ENCODE assay signal across 16 cellular contexts in genomic region chr7:27117687-27118491, GRCh38. TPM values are rescaled to one million over a fixed set of nuclear protein-coding genes. Genes with fewer than 3 reads are reported as not detected.
DNase-seq lines count a peak whose midpoint lies in the region; ATAC-seq and TF ChIP-seq lines count a peak whose summit lies in the region.
"Had no signal": no experiment of that assay in that cellular context is flagged by ENCODE, and none has a peak within 500 bp of the region (broad histone marks: within the 10 kb centered on the region; RNA-seq: fewer than 3 reads in every experiment).

No MANE protein-coding gene starts in this region.

- no peaks in the 10 kb centered on the region for H3K4me1 Mint-ChIP-seq in activated CD4-positive, alpha-beta T cell treated with anti-CD3 and anti-CD28 coated beads, Interleukin-2, amount 10 ng/mL, durations not matched to agents 24 days and 14 days
- H3K4me1 Mint-ChIP-seq: activated naive CD4-positive, alpha-beta T cell treated with anti-CD3 and anti-CD28 coated beads, Interleukin-2, amount 50 U/mL, for 24 hours; CD4-positive, alpha-beta memory T cell; IgD-negative memory B cell; T-cell had no signal

- peak overlapping the region; percentile 47 for H3K9ac ChIP-seq in HUES6 (ENCODE audit: low read length)
- peak overlapping the region; percentile 58 to 97 for H3K9ac ChIP-seq in colonic mucosa (ENCODE audit: low read depth in 2 of 2, low read length in 2 of 2)

- H3K4me3 ChIP-seq in HUES6 (ENCODE audit: low read depth, low read length) (peak overlapping the region; percentile 47; the same call in 1 of the 2 replicates), colonic mucosa (peak overlapping the region; percentile 17), stomach (peak overlapping the region; percentile 47 to 55 (median 53))
- H3K4me3 ChIP-seq: vagina had no signal

- DNase-seq in colonic mucosa: peak; percentile 49
- peak; percentile 38 for DNase-seq in left lobe of liver (ENCODE audit: low spot score)
- no peak for DNase-seq in stomach
- no peak for DNase-seq in SKM-1 treated with dmso at 0.1 percent for 144 hours (lab: John Stamatoyannopoulos, UW; ENCODE audit: unreplicated experiment)
- no peak for DNase-seq in activated CD4-positive, alpha-beta T cell treated with anti-CD3 and anti-CD28 coated beads, Interleukin-2, amount 10 ng/mL, durations not matched to agents 24 days and 14 days
- no peak for DNase-seq in ecto neural progenitor cell (ENCODE audit: low spot score)
- DNase-seq in GDM1 (lab: John Stamatoyannopoulos, UW): no peak
- DNase-seq: CD4-positive, alpha-beta memory T cell; GOT3; NCI-H187; NK-92 treated with Interleukin-12 subunit alpha and Interleukin-12 subunit beta, amount 100 ng/mL, for 24 hours; T-cell had no signal

- H3K9me3 ChIP-seq in HUES6 (ENCODE audit: control insufficient read depth, insufficient read depth, low read depth, low read length): no peaks in the 10 kb centered on the region
- no peaks in the 10 kb centered on the region for H3K9me3 ChIP-seq in colonic mucosa
- H3K9me3 ChIP-seq in stomach: no peaks in the 10 kb centered on the region
- H3K9me3 ChIP-seq: vagina had no signal

- no peak overlapping the region for H3K27ac ChIP-seq in HUES6 (ENCODE audit: low read depth, low read length)
- peak overlapping the region; percentile 75 for H3K27ac ChIP-seq in colonic mucosa
- peak overlapping the region; percentile 64 to 99 (median 94) for H3K27ac ChIP-seq in stomach
- H3K27ac ChIP-seq: vagina had no signal

- H3K27me3 Mint-ChIP-seq in activated CD4-positive, alpha-beta T cell treated with anti-CD3 and anti-CD28 coated beads, Interleukin-2, amount 10 ng/mL, durations not matched to agents 24 days and 14 days: no peaks in the 10 kb centered on the region

- H3K9me3 Mint-ChIP-seq in activated CD4-positive, alpha-beta T cell treated with anti-CD3 and anti-CD28 coated beads, Interleukin-2, amount 10 ng/mL, durations not matched to agents 24 days and 14 days: no peaks in the 10 kb centered on the region
- H3K9me3 Mint-ChIP-seq: activated naive CD4-positive, alpha-beta T cell treated with anti-CD3 and anti-CD28 coated beads, Interleukin-2, amount 50 U/mL, for 24 hours; CD4-positive, alpha-beta memory T cell; IgD-negative memory B cell; T-cell had no signal

- ATAC-seq in left lobe of liver: no peak
- ATAC-seq: T-cell had no signal

- 37 to 72% (median 46%) methylated on average over 22 of the region's 22 CpGs for WGBS in stomach, 5 donors

- H3K36me3 Mint-ChIP-seq in activated CD4-positive, alpha-beta T cell treated with anti-CD3 and anti-CD28 coated beads, Interleukin-2, amount 10 ng/mL, durations not matched to agents 24 days and 14 days (ENCODE audit: low read depth): no peaks in the 10 kb centered on the region
- H3K36me3 Mint-ChIP-seq: activated naive CD4-positive, alpha-beta T cell treated with anti-CD3 and anti-CD28 coated beads, Interleukin-2, amount 50 U/mL, for 24 hours; CD4-positive, alpha-beta memory T cell; T-cell had no signal

- H3K36me3 ChIP-seq in HUES6 (ENCODE audit: control insufficient read depth, insufficient read depth, low read length) (no peaks in the 10 kb centered on the region), colonic mucosa (no peaks in the 10 kb centered on the region), stomach (no peaks in the 10 kb centered on the region)
- H3K36me3 ChIP-seq: vagina had no signal

- no peak overlapping the region for H3K4me3 Mint-ChIP-seq in activated CD4-positive, alpha-beta T cell treated with anti-CD3 and anti-CD28 coated beads, Interleukin-2, amount 10 ng/mL, durations not matched to agents 24 days and 14 days
- H3K4me3 Mint-ChIP-seq: activated naive CD4-positive, alpha-beta T cell treated with anti-CD3 and anti-CD28 coated beads, Interleukin-2, amount 50 U/mL, for 24 hours; CD4-positive, alpha-beta memory T cell; IgD-negative memory B cell; T-cell had no signal

- TF ChIP-seq CTCF in colonic mucosa (IDR thresholded peaks at IDR 0.05): no peak
- no peak for TF ChIP-seq CTCF in stomach (IDR thresholded peaks at IDR 0.05)

- peaks cover 25% of the 10 kb centered on the region; the same call in 1 of the 2 replicates for H3K4me1 ChIP-seq in HUES6 (ENCODE audit: control insufficient read depth, insufficient read depth, low read length)
- peaks cover 20% of the 10 kb centered on the region for H3K4me1 ChIP-seq in colonic mucosa
- peaks cover 19 to 46% (median 31%) of the 10 kb centered on the region in 4 donors for H3K4me1 ChIP-seq in stomach

- intact Hi-C loops in colonic mucosa (cut with DNase I): no loop called here
- intact Hi-C loops in stomach (cut with DNase I; ENCODE audit: low total_unique reads): no loop called here
- intact Hi-C loops in activated CD4-positive, alpha-beta T cell treated with anti-CD3 and anti-CD28 coated beads, Interleukin-2, amount 10 ng/mL, durations not matched to agents 24 days and 14 days (cut with micrococcal nuclease): no loop called here

- H3K27ac Mint-ChIP-seq in activated CD4-positive, alpha-beta T cell treated with anti-CD3 and anti-CD28 coated beads, Interleukin-2, amount 10 ng/mL, durations not matched to agents 24 days and 14 days: no peak overlapping the region
- H3K27ac Mint-ChIP-seq: activated naive CD4-positive, alpha-beta T cell treated with anti-CD3 and anti-CD28 coated beads, Interleukin-2, amount 50 U/mL, for 24 hours; CD4-positive, alpha-beta memory T cell; IgD-negative memory B cell; T-cell had no signal

- no peak for TF ChIP-seq EP300 in stomach (IDR thresholded peaks at IDR 0.05)

- no peak for TF ChIP-seq POLR2A in stomach (IDR thresholded peaks at IDR 0.05)

- H3K27me3 ChIP-seq in HUES6 (ENCODE audit: control insufficient read depth, insufficient read depth, low read length): peaks cover 98% of the 10 kb centered on the region
- no peaks in the 10 kb centered on the region for H3K27me3 ChIP-seq in colonic mucosa
- H3K27me3 ChIP-seq in stomach: peaks cover 0 to 92% (median 49%) of the 10 kb centered on the region in 3 donors
- H3K27me3 ChIP-seq: vagina had no signal

RNA-seq across cellular contexts. Expression of gene HOXA4, which starts 12.7 kb away (rescaled TPM):
- total RNA-seq in colonic mucosa (1 to 10 TPM; 3.3 to 4.5 TPM), left lobe of liver (0.43 TPM), stomach (1 to 10 TPM in 3 of 5 donors, under 1 TPM in 2; 0.55 to 5.8 (median 2.2) TPM)
- polyA plus RNA-seq in stomach: 10 to 100 TPM in 1 of 3 donors, 1 to 10 TPM in 2; 4.4 to 17.0 (median 5.9) TPM
- not detected in 2 replicates for total RNA-seq in activated CD4-positive, alpha-beta T cell treated with anti-CD3 and anti-CD28 coated beads, Interleukin-2, amount 10 ng/mL, durations not matched to agents 24 days and 14 days
- polyA plus RNA-seq: IgD-negative memory B cell had no signal

RNA-seq across cellular contexts. Expression of gene HOXA2, which starts 15.4 kb away (rescaled TPM):
- 1 to 10 TPM; 1.8 to 2.4 TPM for total RNA-seq in colonic mucosa
- total RNA-seq in left lobe of liver: 0.15 TPM
- 1 to 10 TPM in 3 of 5 donors, under 1 TPM in 1, not detected in 1; 0.89 to 2.3 (median 1.1) TPM for total RNA-seq in stomach
- 1 to 10 TPM; 1.1 to 3.7 (median 1.2) TPM for polyA plus RNA-seq in stomach
- total RNA-seq in activated CD4-positive, alpha-beta T cell treated with anti-CD3 and anti-CD28 coated beads, Interleukin-2, amount 10 ng/mL, durations not matched to agents 24 days and 14 days: not detected in 2 replicates
- total RNA-seq: CD4-positive, alpha-beta memory T cell; T-cell had no signal
- polyA plus RNA-seq: CD4-positive, alpha-beta memory T cell; IgD-negative memory B cell had no signal

RNA-seq across cellular contexts. Expression of gene HOXA1, which starts 22.1 kb away (rescaled TPM):
- 1 to 10 TPM; 1.7 to 2.0 TPM for total RNA-seq in colonic mucosa
- total RNA-seq in left lobe of liver: 0.08 TPM
- under 1 TPM in 1 of 5 donors, not detected in 4; 0.55 TPM for total RNA-seq in stomach
- polyA plus RNA-seq in stomach: 1 to 10 TPM in 1 of 3 donors, under 1 TPM in 1, not detected in 1; 0.31 to 1.1 TPM
- total RNA-seq in activated CD4-positive, alpha-beta T cell treated with anti-CD3 and anti-CD28 coated beads, Interleukin-2, amount 10 ng/mL, durations not matched to agents 24 days and 14 days: 0.09 and 0.16 TPM in 2 replicates

RNA-seq across cellular contexts. Expression of gene HOXA5, which starts 25.6 kb away (rescaled TPM):
- total RNA-seq in colonic mucosa (10 to 100 TPM in 1 of 2 donors, 1 to 10 TPM in 1; 9.6 to 18.7 TPM), left lobe of liver (0.50 TPM), stomach (10 to 100 TPM in 3 of 5 donors, 1 to 10 TPM in 2; 2.9 to 53.1 (median 18.2) TPM)
- 10 to 100 TPM in 1 of 3 donors, 1 to 10 TPM in 2; 7.5 to 12.8 (median 7.8) TPM for polyA plus RNA-seq in stomach
- not detected in 2 replicates for total RNA-seq in activated CD4-positive, alpha-beta T cell treated with anti-CD3 and anti-CD28 coated beads, Interleukin-2, amount 10 ng/mL, durations not matched to agents 24 days and 14 days
- total RNA-seq: CD4-positive, alpha-beta memory T cell had no signal
- polyA plus RNA-seq: CD4-positive, alpha-beta memory T cell; IgD-negative memory B cell had no signal

RNA-seq across cellular contexts. Expression of gene HOXA6, which starts 29.7 kb away (rescaled TPM):
- 10 to 100 TPM; 10.9 to 29.6 TPM for total RNA-seq in colonic mucosa
- not detected for total RNA-seq in left lobe of liver
- total RNA-seq in stomach: 10 to 100 TPM in 1 of 5 donors, 1 to 10 TPM in 1, not detected in 3; 3.7 to 12.7 TPM
- polyA plus RNA-seq in stomach: under 1 TPM in 1 of 3 donors, not detected in 2; 0.81 TPM
- total RNA-seq in activated CD4-positive, alpha-beta T cell treated with anti-CD3 and anti-CD28 coated beads, Interleukin-2, amount 10 ng/mL, durations not matched to agents 24 days and 14 days: not detected in 2 replicates
- total RNA-seq: CD4-positive, alpha-beta memory T cell had no signal
- polyA plus RNA-seq: CD4-positive, alpha-beta memory T cell had no signal

Comparison
In these comparisons a context has a peak if more than half of its experiments do, and no peak if none do; other contexts are left out.
1. DNase-seq: peak in colonic mucosa (single experiment) and left lobe of liver (single experiment); none in stomach (single experiment), SKM-1 treated with dmso at 0.1 percent for 144 hours (single experiment), activated CD4-positive, alpha-beta T cell treated with anti-CD3 and anti-CD28 coated beads, Interleukin-2, amount 10 ng/mL, durations not matched to agents 24 days and 14 days (single experiment), ecto neural progenitor cell (single experiment) and GDM1 (single experiment).
2. Peak in every context shown above with its lines, with median percentiles within 50 percentile points of each other: H3K4me3 ChIP-seq.